ENCODE assay signal across 10 cellular contexts in genomic region chr13:60583911-60584753, GRCh38.
A peak's percentile ranks its signal among the peaks of the same experiment; 100 is the strongest.
DNase-seq lines count a peak whose midpoint lies in the region; ATAC-seq and TF ChIP-seq lines count a peak whose summit lies in the region.
"Had no signal": no experiment of that assay in that cellular context is flagged by ENCODE, and none has a peak within 500 bp of the region (broad histone marks: within the 10 kb centered on the region; RNA-seq: fewer than 3 reads in every experiment).

No MANE protein-coding gene starts in this region.

- H3K4me2 ChIP-seq in smooth muscle cell = peak overlapping the region; percentile 82

- peak overlapping the region; percentile 39 for H3K4me3 ChIP-seq in smooth muscle cell

- H2AFZ ChIP-seq in smooth muscle cell (ENCODE audit: low read depth) = peak overlapping the region; percentile 95

- no peaks in the 10 kb centered on the region for H3F3A ChIP-seq in smooth muscle cell (ENCODE audit: low read depth)

- no peak for TF ChIP-seq CTCF in smooth muscle cell (IDR thresholded peaks at IDR 0.05; ENCODE audit: borderline replicate concordance, insufficient read depth, poor library complexity, severe bottlenecking)

- H3K4me1 ChIP-seq in smooth muscle cell (ENCODE audit: low read depth) = no peaks in the 10 kb centered on the region

- no peaks in the 10 kb centered on the region for H3K9me3 ChIP-seq in smooth muscle cell (replicated peaks; ENCODE audit: low read depth)

- no peaks in the 10 kb centered on the region for H3K79me2 ChIP-seq in smooth muscle cell (ENCODE audit: low read depth)

- peak; percentile 4 for DNase-seq in DMS 273 (lab: John Stamatoyannopoulos, UW; ENCODE audit: unreplicated experiment)
- DNase-seq in DMS 273 treated with DMSO at 0.1 percent for 48 hours (lab: John Stamatoyannopoulos, UW) = no peak
- peak; percentile 30 for DNase-seq in NCI-H460 (ENCODE audit: extremely low read depth, low read depth)
- peak; percentile 90 for DNase-seq in fibroblast of gingiva (ENCODE audit: low read depth)
- DNase-seq in smooth muscle cell (lab: John Stamatoyannopoulos, UW; ENCODE audit: unreplicated experiment) = no peak
- no peak for DNase-seq in ureter (ENCODE audit: low spot score)
- DNase-seq: NCI-H1694 treated with DMSO at 0.1 percent for 48 hours had no signal

- no peaks in the 10 kb centered on the region for H3K27me3 ChIP-seq in smooth muscle cell (ENCODE audit: low read depth)

- ATAC-seq in HG03571 (IDR thresholded peaks at IDR 0.05; ENCODE audit: unreplicated experiment) (no peak), HG03457 (IDR thresholded peaks at IDR 0.05; ENCODE audit: unreplicated experiment) (no peak)

- H3K9ac ChIP-seq in smooth muscle cell (ENCODE audit: low read depth) = no peak overlapping the region

- H4K20me1 ChIP-seq in smooth muscle cell (ENCODE audit: low read depth) = no peaks in the 10 kb centered on the region

- 48% methylated on average over 15 of the region's 15 CpGs for WGBS in smooth muscle cell (ENCODE audit: low lambda C conversion rate)

- peak overlapping the region; percentile 53 for H3K27ac ChIP-seq in smooth muscle cell (ENCODE audit: low read depth)
- H3K27ac ChIP-seq: 22Rv1 had no signal

- H3K36me3 ChIP-seq in smooth muscle cell (ENCODE audit: low read depth) = no peaks in the 10 kb centered on the region

Comparison
In these comparisons a context has a peak if more than half of its experiments do, and no peak if none do; other contexts are left out.
1. DNase-seq: peak in DMS 273 (single experiment), NCI-H460 (single experiment) and fibroblast of gingiva (single experiment); none in DMS 273 treated with DMSO at 0.1 percent for 48 hours (single experiment), smooth muscle cell (single experiment) and ureter (single experiment).